ENCODE assay signal across 9 cellular contexts in genomic region chr4:38128478-38129451, GRCh38.
DNase-seq lines count a peak whose midpoint lies in the region; ATAC-seq, FAIRE-seq and TF ChIP-seq lines count a peak whose summit lies in the region.
"Had no signal": no experiment of that assay in that cellular context is flagged by ENCODE, and none has a peak within 500 bp of the region (broad histone marks: within the 10 kb centered on the region; RNA-seq: fewer than 3 reads in every experiment).

No MANE protein-coding gene starts in this region.

- H3K4me3 ChIP-seq in bronchial epithelial cell (ENCODE audit: low read depth, low read length), result no peak overlapping the region
- H3K4me3 ChIP-seq: upper lobe of left lung had no signal

- ATAC-seq in GM18907 (IDR thresholded peaks at IDR 0.05; ENCODE audit: unreplicated experiment), result peak; percentile 56
- ATAC-seq in HG03039 (IDR thresholded peaks at IDR 0.05; ENCODE audit: unreplicated experiment), result peak; percentile 46
- peak; percentile 59 for ATAC-seq in T-helper 17 cell
- no peak for ATAC-seq in HG02973 (IDR thresholded peaks at IDR 0.05; ENCODE audit: unreplicated experiment)

- no peaks in the 10 kb centered on the region for H3K9me3 Mint-ChIP-seq in progenitor cell of endocrine pancreas (ENCODE audit: low read depth)

- H3K36me3 ChIP-seq in bronchial epithelial cell (ENCODE audit: control insufficient read depth, insufficient read depth, low read length), result no peaks in the 10 kb centered on the region

- peak overlapping the region; percentile 98 for H3K27ac Mint-ChIP-seq in T-helper 17 cell
- peak overlapping the region; percentile 84 for H3K27ac Mint-ChIP-seq in progenitor cell of endocrine pancreas

- H3K27me3 Mint-ChIP-seq in T-helper 17 cell (no peaks in the 10 kb centered on the region), progenitor cell of endocrine pancreas (no peaks in the 10 kb centered on the region)

- TF ChIP-seq CTCF in bronchial epithelial cell (IDR thresholded peaks at IDR 0.05; ENCODE audit: insufficient read depth, low read length, severe bottlenecking) (no peak), progenitor cell of endocrine pancreas (IDR thresholded peaks at IDR 0.05; ENCODE audit: unreplicated experiment) (no peak)

- DNase-seq in T-helper 17 cell (peak; percentile 29 to 53 (median 40)), bronchial epithelial cell (ENCODE audit: low read depth) (peak; percentile 100), progenitor cell of endocrine pancreas (ENCODE audit: low spot score, unreplicated experiment) (no peak), SHP77 (lab: John Stamatoyannopoulos, UW) (no peak), NCI-H2107 treated with DMSO at 0.1 percent for 48 hours (lab: John Stamatoyannopoulos, UW; ENCODE audit: unreplicated experiment) (no peak)
- DNase-seq: upper lobe of left lung had no signal

- peaks cover 48% of the 10 kb centered on the region for H3K4me1 Mint-ChIP-seq in T-helper 17 cell
- peaks cover 56% of the 10 kb centered on the region for H3K4me1 Mint-ChIP-seq in progenitor cell of endocrine pancreas (ENCODE audit: low read depth)

- H3K9me3 ChIP-seq in T-helper 17 cell (ENCODE audit: control insufficient read depth, low read length, poor library complexity, severe bottlenecking), result no peaks in the 10 kb centered on the region
- H3K9me3 ChIP-seq: upper lobe of left lung had no signal

- FAIRE-seq in bronchial epithelial cell (lab: Jason Lieb, UNC), result peak; percentile 62

- H3K4me3 Mint-ChIP-seq in T-helper 17 cell (peak overlapping the region; percentile 74), progenitor cell of endocrine pancreas (ENCODE audit: low read depth) (no peak overlapping the region)

- H3K27me3 ChIP-seq in bronchial epithelial cell (ENCODE audit: control insufficient read depth, insufficient read depth, low read length), result no peaks in the 10 kb centered on the region
- H3K27me3 ChIP-seq: upper lobe of left lung had no signal

- H3K36me3 Mint-ChIP-seq in T-helper 17 cell (ENCODE audit: low read depth) (peaks cover 5% of the 10 kb centered on the region), progenitor cell of endocrine pancreas (ENCODE audit: insufficient read depth) (peaks cover 15% of the 10 kb centered on the region)

Comparison
In these comparisons a context has a peak if more than half of its experiments do, and no peak if none do; other contexts are left out.
1. DNase-seq: peak in T-helper 17 cell (3 of 3) and bronchial epithelial cell (single experiment); none in progenitor cell of endocrine pancreas (single experiment), SHP77 (0 of 2) and NCI-H2107 treated with DMSO at 0.1 percent for 48 hours (single experiment).